ENCODE assay signal across 29 cellular contexts in genomic region chr5:146475906-146476305, GRCh38. TPM values are rescaled to one million over a fixed set of nuclear protein-coding genes. Genes with fewer than 3 reads are reported as not detected.
DNase-seq lines count a peak whose midpoint lies in the region; ATAC-seq, FAIRE-seq and TF ChIP-seq lines count a peak whose summit lies in the region.
"Had no signal": no experiment of that assay in that cellular context is flagged by ENCODE, and none has a peak within 500 bp of the region (broad histone marks: within the 10 kb centered on the region; RNA-seq: fewer than 3 reads in every experiment).

No MANE protein-coding gene starts in this region.

- H3K36me3 ChIP-seq in endothelial cell of umbilical vein (ENCODE audit: control insufficient read depth in 2 of 2, extremely low read depth in 1 of 2, insufficient read depth in 2 of 2, low read length in 2 of 2) (peaks cover 11 to 14% of the 10 kb centered on the region in 2 experiments), psoas muscle (ENCODE audit: insufficient read depth in 1 of 2, low read depth in 1 of 2) (peaks cover 10 to 90% of the 10 kb centered on the region in 2 donors), neuronal stem cell (replicated peaks in 1 of 2; ENCODE audit: control insufficient read depth in 2 of 2, insufficient read depth in 2 of 2, low read length in 2 of 2) (peaks cover 22 to 98% of the 10 kb centered on the region in 2 donors)

- no peaks in the 10 kb centered on the region for H4K20me1 ChIP-seq in endothelial cell of umbilical vein (replicated peaks; ENCODE audit: control insufficient read depth, extremely low read depth, insufficient read depth, low read length)

- H3K9me1 ChIP-seq in endothelial cell of umbilical vein (replicated peaks; ENCODE audit: control insufficient read depth, extremely low read depth, insufficient read depth, low read length), result no peaks in the 10 kb centered on the region

- POLR2A ChIA-PET in endothelial cell of umbilical vein (lab: Charles Lee), result no interaction called here

- TF ChIP-seq CTCF in astrocyte of the spinal cord (IDR thresholded peaks at IDR 0.05; ENCODE audit: low read depth, low read length) (no peak), endothelial cell of umbilical vein (IDR thresholded peaks at IDR 0.05; ENCODE audit: extremely low read depth in 1 of 2, insufficient read depth in 1 of 2, low read depth in 1 of 2, low read length in 2 of 2) (no peak), psoas muscle (IDR thresholded peaks at IDR 0.05) (no peak)

- BruUV-seq in endothelial cell of umbilical vein (replicated peaks; lab: Mats Ljungman, UMichigan), result no TSS peak

- H3K4me2 ChIP-seq in endothelial cell of umbilical vein (ENCODE audit: insufficient read depth, low read length), result peak overlapping the region; percentile 10
- H3K4me2 ChIP-seq in neuronal stem cell (ENCODE audit: insufficient read depth, low read length, poor library complexity, severe bottlenecking), result no peak overlapping the region

- no peak overlapping the region for H2BK12ac ChIP-seq in neuronal stem cell (ENCODE audit: low read length)

- TF ChIP-seq POLR2A in endothelial cell of umbilical vein (IDR thresholded peaks at IDR 0.05; ENCODE audit: low read depth, low read length), result no peak

- H3K79me2 ChIP-seq in endothelial cell of umbilical vein (ENCODE audit: control insufficient read depth, insufficient read depth, low read length), result peaks cover 17% of the 10 kb centered on the region

- CTCF ChIA-PET in endothelial cell of umbilical vein (lab: Charles Lee), result interaction anchor here (1.5 kb wide), 1 partner anchor 11 kb away, joined by 3 read pairs; no protein-coding TSS in a partner anchor

- H3K27ac ChIP-seq in endothelial cell of umbilical vein (ENCODE audit: insufficient read depth, low read depth, low read length) (no peak overlapping the region), psoas muscle (no peak overlapping the region), neuronal stem cell (replicated peaks; ENCODE audit: low read length) (no peak overlapping the region)

- FAIRE-seq in endothelial cell of umbilical vein (lab: Jason Lieb, UNC), result peak; percentile 63
- FAIRE-seq in frontal cortex (lab: Jason Lieb, UNC), result no peak
- FAIRE-seq: GM12878, HTR-8/SVneo had no signal

- no peak overlapping the region for H2AK5ac ChIP-seq in neuronal stem cell (ENCODE audit: low read depth, low read length)

- H3K9me3 ChIP-seq in endothelial cell of umbilical vein (replicated peaks; ENCODE audit: control insufficient read depth, insufficient read depth, low read length) (no peaks in the 10 kb centered on the region), psoas muscle (no peaks in the 10 kb centered on the region), neuronal stem cell (replicated peaks in 1 of 2; ENCODE audit: control insufficient read depth in 2 of 2, insufficient read depth in 1 of 2, low read depth in 1 of 2, low read length in 2 of 2) (no peaks in the 10 kb centered on the region)
- H3K9me3 ChIP-seq: Caco-2, HAP-1 had no signal

- intact Hi-C loops in endothelial cell of umbilical vein (cut with micrococcal nuclease) (no loop called here), psoas muscle (cut with DNase I) (loop anchor here in 1 of 2 donors (10.0 kb wide), 1 partner anchor 351 kb away; no protein-coding TSS in a partner anchor)

- no peak overlapping the region for H2BK15ac ChIP-seq in neuronal stem cell (ENCODE audit: low read length)

- WGBS in psoas muscle, 3 donors, result 96 to 100% (median 96%) methylated on average over 1 of the region's 1 CpG
- WGBS in neuronal stem cell (ENCODE audit: extremely low coverage in 2 of 2, insufficient read length in 2 of 2, insufficient replicate concordance in 1 of 2), 2 donors, result no CpG with 5 or more reads among the region's 1 CpG

- no peak overlapping the region for H3K23ac ChIP-seq in neuronal stem cell (ENCODE audit: low read depth, low read length, poor library complexity)

- DNase-seq in OCI-M1 (lab: John Stamatoyannopoulos, UW) (peak; percentile 16), astrocyte of the spinal cord (ENCODE audit: low read depth, low spot score) (peak; percentile 14), endothelial cell of umbilical vein (ENCODE audit: low read depth, low spot score) (peak; percentile 47), retina (no peak), psoas muscle (no peak), frontal cortex (ENCODE audit: low spot score in 2 of 2) (no peak), neuronal stem cell (ENCODE audit: low spot score) (no peak)
- DNase-seq: C1 segment of cervical spinal cord; Caco-2; CD4-positive, alpha-beta memory T cell; DMS79; EL; GDM1; GOT3; HFFc6; KG1; NCI-H1048; NCI-H1417; NCI-H1694; NCI-H2029 treated with DMSO at 0.1 percent for 48 hours; NCI-H2227 treated with DMSO at 0.1 percent for 48 hours; NCI-H526 treated with DMSO at 0.1 percent for 48 hours; SHP77 had no signal

- no peak overlapping the region for H3K14ac ChIP-seq in neuronal stem cell (ENCODE audit: low read length)

- no peak overlapping the region for H3K9ac ChIP-seq in endothelial cell of umbilical vein (replicated peaks; ENCODE audit: extremely low read depth, insufficient read depth, low read length)
- no peak overlapping the region for H3K9ac ChIP-seq in neuronal stem cell (ENCODE audit: low read depth, low read length, poor library complexity)

- ATAC-seq in psoas muscle, result no peak

- no peak overlapping the region for H3K4me3 ChIP-seq in astrocyte of the spinal cord (ENCODE audit: low read depth, low read length)
- H3K4me3 ChIP-seq in endothelial cell of umbilical vein (replicated peaks in 1 of 3; ENCODE audit: insufficient read depth in 1 of 3, low read depth in 1 of 3, low read length in 3 of 3), result no peak overlapping the region
- H3K4me3 ChIP-seq in psoas muscle, result no peak overlapping the region
- H3K4me3 ChIP-seq in neuronal stem cell (ENCODE audit: low read length in 2 of 2), result no peak overlapping the region
- H3K4me3 ChIP-seq: GM12878, HAP-1 had no signal

- no peak overlapping the region for H4K8ac ChIP-seq in neuronal stem cell (ENCODE audit: low read depth, low read length)

- in situ Hi-C loops in astrocyte of the spinal cord (cut with HindIII; ENCODE audit: low sequenced_read_pairs), result no loop called here

- H2BK120ac ChIP-seq in neuronal stem cell (ENCODE audit: low read depth, low read length), result no peak overlapping the region

- dilution Hi-C loops in endothelial cell of umbilical vein (cut with MboI; ENCODE audit: extremely low pct_ligation_motif_present, low sequenced_read_pairs), result no loop called here

- H4K91ac ChIP-seq in neuronal stem cell (ENCODE audit: low read depth, low read length, poor library complexity), result no peak overlapping the region

- H3K4ac ChIP-seq in neuronal stem cell (ENCODE audit: low read length), result no peak overlapping the region

- H3K4me1 ChIP-seq in endothelial cell of umbilical vein (ENCODE audit: control insufficient read depth, extremely low read depth, insufficient read depth, low read length) (peaks cover 30% of the 10 kb centered on the region), psoas muscle (no peaks in the 10 kb centered on the region), neuronal stem cell (ENCODE audit: control insufficient read depth in 2 of 2, insufficient read depth in 1 of 2, low read depth in 1 of 2, low read length in 2 of 2) (no peaks in the 10 kb centered on the region)
- H3K4me1 ChIP-seq: Caco-2, HAP-1 had no signal

- H3K79me1 ChIP-seq in neuronal stem cell (ENCODE audit: low read depth, low read length), result no peaks in the 10 kb centered on the region

- no peak overlapping the region for H2BK5ac ChIP-seq in neuronal stem cell (ENCODE audit: low read length)

- H2AFZ ChIP-seq in endothelial cell of umbilical vein (ENCODE audit: low read depth, low read length) (no peak overlapping the region), neuronal stem cell (ENCODE audit: low read length) (no peak overlapping the region)

- no peaks in the 10 kb centered on the region for H3K27me3 ChIP-seq in endothelial cell of umbilical vein (ENCODE audit: control insufficient read depth in 2 of 2, insufficient read depth in 2 of 2, low read length in 2 of 2)
- H3K27me3 ChIP-seq in psoas muscle (ENCODE audit: insufficient read depth in 3 of 3, low read length in 2 of 3), result no peaks in the 10 kb centered on the region
- H3K27me3 ChIP-seq in neuronal stem cell (ENCODE audit: control insufficient read depth in 3 of 3, insufficient read depth in 3 of 3, low read depth in 1 of 3, low read length in 3 of 3), result no peaks in the 10 kb centered on the region

- H3K18ac ChIP-seq in neuronal stem cell (ENCODE audit: low read length), result no peak overlapping the region

TF ChIP-seq in endothelial cell of umbilical vein, 7 proteins besides CTCF, POLR2A, EP300 and RAD21 (continues in another document):
- TF ChIP-seq POLR2AphosphoS5 (IDR thresholded peaks at IDR 0.05; ENCODE audit: insufficient read depth, low read depth, low read length) (no peak), GATA2 (IDR thresholded peaks at IDR 0.05; ENCODE audit: insufficient read depth, insufficient read length, low read depth, low read length) (peak; percentile 77)

RNA-seq across cellular contexts. Expression of gene TCERG1, which starts 28.8 kb away (rescaled TPM):
- total RNA-seq in endothelial cell of umbilical vein, result 82.2 and 98.4 TPM in 2 replicates
- 71.4 and 76.2 TPM in 2 replicates for polyA plus RNA-seq in endothelial cell of umbilical vein
- polyA plus RNA-seq in endothelial cell of umbilical vein (2011; cell fraction: cytosol; rRNA removed), result 34.1 and 36.6 TPM in 2 replicates
- polyA plus RNA-seq in endothelial cell of umbilical vein (2011; cell fraction: nucleus; rRNA removed), result 201 and 224 TPM in 2 replicates
- 44.2 and 57.4 TPM in 2 replicates for polyA plus RNA-seq in endothelial cell of umbilical vein (2012)
- 272 and 292 TPM in 2 replicates for polyA minus RNA-seq in endothelial cell of umbilical vein
- polyA minus RNA-seq in endothelial cell of umbilical vein (2011; cell fraction: cytosol; rRNA and poly(A)+ RNA removed), result 39.5 TPM
- 299 and 407 TPM in 2 replicates for polyA minus RNA-seq in endothelial cell of umbilical vein (2011; cell fraction: nucleus; rRNA and poly(A)+ RNA removed)
- 10 to 100 TPM; 20.9 to 44.3 (median 44.0) TPM for total RNA-seq in psoas muscle
- polyA plus RNA-seq in psoas muscle, result 10 to 100 TPM; 18.4 to 30.5 (median 23.5) TPM
- 48.1 TPM for total RNA-seq in frontal cortex
- polyA plus RNA-seq in neuronal stem cell (2013, experiment 1 of 2), result 120 TPM
- 125 TPM for polyA plus RNA-seq in neuronal stem cell (2013, experiment 2 of 2)

RNA-seq across cellular contexts. Expression of gene GPR151, which starts 40.1 kb away (rescaled TPM):
- total RNA-seq in endothelial cell of umbilical vein (not detected in 2 replicates), psoas muscle (not detected), frontal cortex (0.41 TPM)
- polyA plus RNA-seq in endothelial cell of umbilical vein (0.06 and 0.08 TPM in 2 replicates), psoas muscle (not detected)
- 0.03 and 0.06 TPM in 2 replicates for polyA plus RNA-seq in endothelial cell of umbilical vein (2011; cell fraction: cytosol; rRNA removed)
- polyA plus RNA-seq in endothelial cell of umbilical vein (2011; cell fraction: nucleus; rRNA removed), result 0.04 TPM in 1 of 2 replicates, not detected in the other
- 0.08 TPM in 1 of 2 replicates, not detected in the other for polyA plus RNA-seq in endothelial cell of umbilical vein (2012)
- 0.15 TPM in 1 of 2 replicates, not detected in the other for polyA minus RNA-seq in endothelial cell of umbilical vein
- polyA minus RNA-seq in endothelial cell of umbilical vein (2011; cell fraction: cytosol; rRNA and poly(A)+ RNA removed), result not detected
- not detected in 2 replicates for polyA minus RNA-seq in endothelial cell of umbilical vein (2011; cell fraction: nucleus; rRNA and poly(A)+ RNA removed)
- polyA plus RNA-seq in neuronal stem cell (2013, experiment 1 of 2), result not detected
- not detected for polyA plus RNA-seq in neuronal stem cell (2013, experiment 2 of 2)
- total RNA-seq: A673; Caco-2; CD4-positive, alpha-beta memory T cell; GM12878; HFFc6; NCI-H460; SK-MEL-5 had no signal
- polyA plus RNA-seq: CD4-positive, alpha-beta memory T cell had no signal

Comparison
In these comparisons a context has a peak if more than half of its experiments do, and no peak if none do; other contexts are left out.
1. DNase-seq: peak in OCI-M1 (single experiment), astrocyte of the spinal cord (single experiment) and endothelial cell of umbilical vein (single experiment); none in retina (single experiment), psoas muscle (0 of 2), frontal cortex (0 of 2) and neuronal stem cell (single experiment).